Comparison of ENCODE assay signal across 23 cellular contexts in genomic region chr10:121300723-121301122, GRCh38.
DNase-seq lines count a peak whose midpoint lies in the region; ATAC-seq and TF ChIP-seq lines count a peak whose summit lies in the region.
"Had no signal": no experiment of that assay in that cellular context is flagged by ENCODE, and none has a peak within 500 bp of the region (broad histone marks: within the 10 kb centered on the region; RNA-seq: fewer than 3 reads in every experiment).

No MANE protein-coding gene starts in this region.

- H3K9me3 Mint-ChIP-seq in GM23338 = no peaks in the 10 kb centered on the region

- H3F3A ChIP-seq in GM23338 (replicated peaks; ENCODE audit: low read depth) = no peaks in the 10 kb centered on the region

- intact Hi-C loops in right lobe of liver (cut with DNase I) (no loop called here), sciatic nerve (cut with DNase I) (no loop called here)

- peaks cover 37% of the 10 kb centered on the region for H3K9me2 ChIP-seq in GM23338 (ENCODE audit: insufficient read depth)

- peaks cover 17% of the 10 kb centered on the region; the same call in 2 of the 3 replicates for H3K4me1 Mint-ChIP-seq in GM23338
- H3K4me1 Mint-ChIP-seq: CD14-positive monocyte; CD4-positive, alpha-beta memory T cell; CD4-positive, CD25-positive, alpha-beta regulatory T cell; CD8-positive, alpha-beta memory T cell had no signal

- H3K27ac ChIP-seq in GM23338 (ENCODE audit: low read depth) = no peak overlapping the region
- H3K27ac ChIP-seq in OCI-LY3 (ENCODE audit: low read length) = no peak overlapping the region
- H3K27ac ChIP-seq in right lobe of liver = no peak overlapping the region
- H3K27ac ChIP-seq: BLaER1 had no signal

- H3K27ac Mint-ChIP-seq in GM23338 = no peak overlapping the region
- H3K27ac Mint-ChIP-seq: CD4-positive, alpha-beta memory T cell; CD4-positive, CD25-positive, alpha-beta regulatory T cell; CD8-positive, alpha-beta memory T cell had no signal

- H3K4me3 ChIP-seq in GM23338 (no peak overlapping the region), OCI-LY3 (ENCODE audit: low read length) (no peak overlapping the region), right lobe of liver (no peak overlapping the region)
- H3K4me3 ChIP-seq: BLaER1, GM12878 had no signal

- 51% methylated on average over 6 of the region's 6 CpGs for WGBS in right lobe of liver (ENCODE audit: insufficient coverage, low coverage, low lambda C conversion rate, missing lambda C conversion rate)

- ATAC-seq in GM23338 (no peak), right lobe of liver (peak in 3 of 4 donors; percentile 41 to 62 (median 53)), GM21367 (IDR thresholded peaks at IDR 0.05; ENCODE audit: unreplicated experiment) (no peak), sciatic nerve (no peak)
- ATAC-seq: GM12878 had no signal

- no peak for TF ChIP-seq POLR2A in right lobe of liver (IDR thresholded peaks at IDR 0.05)

- H3K79me2 ChIP-seq in GM23338 (replicated peaks; ENCODE audit: insufficient read depth) (no peaks in the 10 kb centered on the region), OCI-LY3 (ENCODE audit: low read length) (no peaks in the 10 kb centered on the region)

- DNase-seq in GM23338 (ENCODE audit: low spot score) (no peak), right lobe of liver (no peak), sciatic nerve (ENCODE audit: low spot score) (no peak)
- DNase-seq: 8988T; ACHN; BE2C; C1 segment of cervical spinal cord; CD4-positive, alpha-beta memory T cell; CD4-positive, CD25-positive, alpha-beta regulatory T cell; CD8-positive, alpha-beta memory T cell; COR-L47; DMS 273 treated with DMSO at 0.1 percent for 48 hours; DMS153; DMS53; DMS79; DND-41; EL; GDM1 had no signal

- TF ChIP-seq CTCF in GM23338 (conservative IDR thresholded peaks at IDR 0.05; ENCODE audit: low read depth in 2 of 2) = no peak
- TF ChIP-seq CTCF in OCI-LY3 (IDR thresholded peaks at IDR 0.05; ENCODE audit: low read depth, low read length) = no peak
- no peak for TF ChIP-seq CTCF in right lobe of liver (IDR thresholded peaks at IDR 0.05)

- H3K4me2 ChIP-seq in GM23338 = no peak overlapping the region
- H3K4me2 ChIP-seq in OCI-LY3 (ENCODE audit: low read length) = 0 out of 2 replicates have a peak overlapping the region, but pooled peaks have one; percentile 0
- H3K4me2 ChIP-seq: BLaER1 had no signal

- no peaks in the 10 kb centered on the region for H3K36me3 Mint-ChIP-seq in GM23338 (ENCODE audit: low read depth)
- H3K36me3 Mint-ChIP-seq: CD14-positive monocyte; CD4-positive, alpha-beta memory T cell; CD4-positive, CD25-positive, alpha-beta regulatory T cell; CD8-positive, alpha-beta memory T cell had no signal

- no peak overlapping the region for H3K9ac ChIP-seq in OCI-LY3 (ENCODE audit: low read length)
- H3K9ac ChIP-seq: BLaER1 had no signal

- no peaks in the 10 kb centered on the region for H3K36me3 ChIP-seq in GM23338 (ENCODE audit: insufficient read depth)
- no peaks in the 10 kb centered on the region for H3K36me3 ChIP-seq in OCI-LY3 (replicated peaks; ENCODE audit: low read depth, low read length)
- no peaks in the 10 kb centered on the region for H3K36me3 ChIP-seq in right lobe of liver
- H3K36me3 ChIP-seq: BE2C, BLaER1 had no signal

- H3K4me3 Mint-ChIP-seq in GM23338 = no peak overlapping the region
- H3K4me3 Mint-ChIP-seq: CD14-positive monocyte; CD4-positive, alpha-beta memory T cell; CD4-positive, CD25-positive, alpha-beta regulatory T cell; CD8-positive, alpha-beta memory T cell had no signal

- H3K27me3 ChIP-seq in GM23338 (ENCODE audit: insufficient read depth) (no peaks in the 10 kb centered on the region), OCI-LY3 (ENCODE audit: low read depth, low read length) (peaks cover 18% of the 10 kb centered on the region; the same call in 1 of the 2 replicates), right lobe of liver (no peaks in the 10 kb centered on the region)
- H3K27me3 ChIP-seq: BE2C, BLaER1 had no signal

- H3K4me1 ChIP-seq in GM23338 (ENCODE audit: insufficient read depth) (peaks cover 9% of the 10 kb centered on the region; the same call in 1 of the 2 replicates), OCI-LY3 (ENCODE audit: low read length) (peaks cover 9% of the 10 kb centered on the region), right lobe of liver (peaks cover 0 to 12% (median 3%) of the 10 kb centered on the region in 4 donors)

- H2AFZ ChIP-seq in GM23338 (0 out of 2 replicates have a peak overlapping the region, but pooled peaks have one; percentile 24), OCI-LY3 (ENCODE audit: low read depth, low read length) (no peak overlapping the region)

- H3K9me3 ChIP-seq in OCI-LY3 (ENCODE audit: insufficient read depth, low read length) (no peaks in the 10 kb centered on the region), right lobe of liver (no peaks in the 10 kb centered on the region)
- H3K9me3 ChIP-seq: BE2C, BLaER1 had no signal

- no peaks in the 10 kb centered on the region for H3K27me3 Mint-ChIP-seq in GM23338 (ENCODE audit: insufficient read depth, low read depth, poor library complexity)
- H3K27me3 Mint-ChIP-seq: CD4-positive, CD25-positive, alpha-beta regulatory T cell had no signal

- H4K20me1 ChIP-seq in GM23338 (replicated peaks; ENCODE audit: insufficient read depth) (no peaks in the 10 kb centered on the region), OCI-LY3 (ENCODE audit: insufficient read depth, low read length) (no peaks in the 10 kb centered on the region)
- H4K20me1 ChIP-seq: BLaER1 had no signal

TF ChIP-seq in GM23338, 12 proteins besides CTCF, POLR2A, EP300 and RAD21:
- TF ChIP-seq EZH2phosphoT487 (IDR thresholded peaks at IDR 0.05; ENCODE audit: unreplicated experiment) (no peak), JUNB (IDR thresholded peaks at IDR 0.05; ENCODE audit: unreplicated experiment) (no peak)

Comparison
In these comparisons a context has a peak if more than half of its experiments do, and no peak if none do; other contexts are left out.
1. ATAC-seq: peak in right lobe of liver (3 of 4); none in GM23338 (single experiment), GM21367 (single experiment) and sciatic nerve (single experiment).